11 cellular contexts compared by ENCODE assay signal in the genomic region with DNA sequence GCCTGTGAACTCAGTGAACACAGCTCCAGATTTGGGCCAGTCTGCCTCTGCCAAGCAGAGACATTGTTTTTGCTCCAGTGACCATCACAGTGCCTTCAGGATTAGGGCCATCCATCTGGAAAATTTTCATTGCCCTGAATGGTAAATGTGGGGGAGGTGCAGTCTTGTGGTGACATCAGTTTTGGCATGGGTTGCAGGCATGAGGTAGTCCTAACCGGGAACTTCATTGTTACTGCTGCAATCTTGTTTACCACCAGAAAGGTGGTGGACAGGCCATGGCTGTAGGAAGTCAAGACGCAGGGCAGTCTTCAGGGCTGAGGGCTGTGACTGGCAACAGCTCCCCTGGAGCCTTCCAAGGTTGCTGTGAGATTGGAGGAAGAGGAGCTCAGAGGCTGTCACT. TPM values are rescaled to one million over a fixed set of nuclear protein-coding genes. Genes with fewer than 3 reads are reported as not detected.
A peak's percentile ranks its signal among the peaks of the same experiment; 100 is the strongest.
DNase-seq lines count a peak whose midpoint lies in the region; ATAC-seq, FAIRE-seq and TF ChIP-seq lines count a peak whose summit lies in the region.
"Had no signal": no experiment of that assay in that cellular context is flagged by ENCODE, and none has a peak within 500 bp of the region (broad histone marks: within the 10 kb centered on the region; RNA-seq: fewer than 3 reads in every experiment).

No MANE protein-coding gene starts in this region.

- CTCF ChIA-PET in naive thymus-derived CD4-positive, alpha-beta T cell (lab: Charles Lee), result interaction anchor here (0.6 to 1.2 kb wide), 2 partner anchors 80 to 294 kb away, joined by 3 to 4 read pairs; no protein-coding TSS in a partner anchor

- H3K36me3 ChIP-seq in bronchial epithelial cell (ENCODE audit: control insufficient read depth, insufficient read depth, low read length) (no peaks in the 10 kb centered on the region), suprapubic skin (no peaks in the 10 kb centered on the region)
- no peaks in the 10 kb centered on the region for H3K36me3 ChIP-seq in naive thymus-derived CD4-positive, alpha-beta T cell (ENCODE audit: control insufficient read depth in 2 of 3, insufficient read depth in 3 of 3, low read length in 3 of 3)

- TF ChIP-seq EP300 in suprapubic skin (IDR thresholded peaks at IDR 0.05), result no peak

- POLR2A ChIA-PET in naive thymus-derived CD4-positive, alpha-beta T cell (lab: Charles Lee), result no interaction called here

- no peaks in the 10 kb centered on the region for H3K27me3 ChIP-seq in bronchial epithelial cell (ENCODE audit: control insufficient read depth, insufficient read depth, low read length)
- H3K27me3 ChIP-seq in suprapubic skin, result no peaks in the 10 kb centered on the region
- H3K27me3 ChIP-seq in naive thymus-derived CD4-positive, alpha-beta T cell (ENCODE audit: control insufficient read depth in 2 of 2, insufficient read depth in 2 of 2, low read length in 2 of 2), result no peaks in the 10 kb centered on the region

- H3K9me3 ChIP-seq in suprapubic skin, result no peaks in the 10 kb centered on the region
- no peaks in the 10 kb centered on the region for H3K9me3 ChIP-seq in naive thymus-derived CD4-positive, alpha-beta T cell (ENCODE audit: control insufficient read depth in 2 of 3, low read length in 3 of 3)

- TF ChIP-seq CTCF in bronchial epithelial cell (IDR thresholded peaks at IDR 0.05; ENCODE audit: insufficient read depth, low read length, severe bottlenecking), result no peak
- TF ChIP-seq CTCF in suprapubic skin (IDR thresholded peaks at IDR 0.05), result no peak

- no peak overlapping the region for H3K4me3 Mint-ChIP-seq in naive thymus-derived CD4-positive, alpha-beta T cell
- H3K4me3 Mint-ChIP-seq: dendritic cell treated with granulocyte-macrophage colony-stimulating factor and Interleukin-4, amounts not matched to agents 40 ng/mL and 50 ng/mL, for 4 days; HFFc6 had no signal

- H3K27ac Mint-ChIP-seq in naive thymus-derived CD4-positive, alpha-beta T cell, result peak overlapping the region in 1 of 9 donors; percentile 66
- H3K27ac Mint-ChIP-seq: dendritic cell treated with granulocyte-macrophage colony-stimulating factor and Interleukin-4, amounts not matched to agents 40 ng/mL and 50 ng/mL, for 4 days; HFFc6 had no signal

- no peak for FAIRE-seq in bronchial epithelial cell (lab: Jason Lieb, UNC)

- WGBS in suprapubic skin, result 51% methylated on average over 2 of the region's 2 CpGs

- DNase-seq in bronchial epithelial cell (ENCODE audit: low read depth) (peak; percentile 34), kidney tubule cell (ENCODE audit: low spot score) (peak; percentile 90), suprapubic skin (ENCODE audit: low spot score in 2 of 2) (no peak), SHP77 treated with DMSO at 0.1 percent for 48 hours (lab: John Stamatoyannopoulos, UW) (no peak), NCI-H1436 treated with DMSO at 0.1 percent for 48 hours (lab: John Stamatoyannopoulos, UW) (no peak)
- DNase-seq in naive thymus-derived CD4-positive, alpha-beta T cell, result no peak
- DNase-seq: activated CD8-positive, alpha-beta memory T cell treated with anti-CD3 and anti-CD28 coated beads for 24 hours; HFFc6 had no signal

- H3K36me3 Mint-ChIP-seq in naive thymus-derived CD4-positive, alpha-beta T cell, result peaks cover 0 to 5% (median 0%) of the 10 kb centered on the region in 5 donors

- ATAC-seq in HG03196 (IDR thresholded peaks at IDR 0.05; ENCODE audit: unreplicated experiment) (peak; percentile 5), GM21619 (IDR thresholded peaks at IDR 0.05; ENCODE audit: unreplicated experiment) (no peak)
- ATAC-seq in naive thymus-derived CD4-positive, alpha-beta T cell, result no peak

- peaks cover 0 to 4% (median 0%) of the 10 kb centered on the region in 5 donors for H3K27me3 Mint-ChIP-seq in naive thymus-derived CD4-positive, alpha-beta T cell
- H3K27me3 Mint-ChIP-seq: dendritic cell treated with granulocyte-macrophage colony-stimulating factor and Interleukin-4, amounts not matched to agents 40 ng/mL and 50 ng/mL, for 4 days had no signal

- no peaks in the 10 kb centered on the region for H3K9me3 Mint-ChIP-seq in naive thymus-derived CD4-positive, alpha-beta T cell
- H3K9me3 Mint-ChIP-seq: dendritic cell treated with granulocyte-macrophage colony-stimulating factor and Interleukin-4, amounts not matched to agents 40 ng/mL and 50 ng/mL, for 4 days; HFFc6 had no signal

- H3K27ac ChIP-seq in suprapubic skin, result peak overlapping the region; percentile 31
- H3K27ac ChIP-seq in naive thymus-derived CD4-positive, alpha-beta T cell (ENCODE audit: low read depth, low read length), result no peak overlapping the region

- no peak for TF ChIP-seq POLR2A in suprapubic skin (IDR thresholded peaks at IDR 0.05)

- peaks cover 6 to 42% (median 10%) of the 10 kb centered on the region in 7 donors for H3K4me1 Mint-ChIP-seq in naive thymus-derived CD4-positive, alpha-beta T cell

- H3K4me3 ChIP-seq in bronchial epithelial cell (ENCODE audit: low read depth, low read length) (no peak overlapping the region), suprapubic skin (no peak overlapping the region)
- no peak overlapping the region for H3K4me3 ChIP-seq in naive thymus-derived CD4-positive, alpha-beta T cell (ENCODE audit: low read length)

- intact Hi-C loops in naive thymus-derived CD4-positive, alpha-beta T cell (cut with micrococcal nuclease), result no loop called here

- peaks cover 17% of the 10 kb centered on the region for H3K4me1 ChIP-seq in suprapubic skin
- H3K4me1 ChIP-seq in naive thymus-derived CD4-positive, alpha-beta T cell (ENCODE audit: control insufficient read depth in 2 of 2, insufficient read depth in 2 of 2, low read length in 2 of 2), result peaks cover 0 to 4% of the 10 kb centered on the region in 2 donors

RNA-seq across cellular contexts. Expression of a gene that starts 55.2 kb away (rescaled TPM):
- total RNA-seq in bronchial epithelial cell (2.1 and 3.2 TPM in 2 replicates), suprapubic skin (10 to 100 TPM; 26.5 to 64.2 (median 31.6) TPM)
- 100 to 1,000 TPM in 3 of 5 experiments, 10 to 100 TPM in 2; 62.2 to 104 (median 101) TPM for total RNA-seq in naive thymus-derived CD4-positive, alpha-beta T cell
- 10 to 100 TPM; 91.4 to 96.1 TPM for polyA plus RNA-seq in naive thymus-derived CD4-positive, alpha-beta T cell

Comparison
In these comparisons a context has a peak if more than half of its experiments do, and no peak if none do; other contexts are left out.
1. DNase-seq: peak in bronchial epithelial cell (single experiment) and kidney tubule cell (single experiment); none in suprapubic skin (0 of 2), naive thymus-derived CD4-positive, alpha-beta T cell (0 of 9), SHP77 treated with DMSO at 0.1 percent for 48 hours (single experiment) and NCI-H1436 treated with DMSO at 0.1 percent for 48 hours (single experiment).